29 cellular contexts compared by ENCODE assay signal in the genomic region with DNA sequence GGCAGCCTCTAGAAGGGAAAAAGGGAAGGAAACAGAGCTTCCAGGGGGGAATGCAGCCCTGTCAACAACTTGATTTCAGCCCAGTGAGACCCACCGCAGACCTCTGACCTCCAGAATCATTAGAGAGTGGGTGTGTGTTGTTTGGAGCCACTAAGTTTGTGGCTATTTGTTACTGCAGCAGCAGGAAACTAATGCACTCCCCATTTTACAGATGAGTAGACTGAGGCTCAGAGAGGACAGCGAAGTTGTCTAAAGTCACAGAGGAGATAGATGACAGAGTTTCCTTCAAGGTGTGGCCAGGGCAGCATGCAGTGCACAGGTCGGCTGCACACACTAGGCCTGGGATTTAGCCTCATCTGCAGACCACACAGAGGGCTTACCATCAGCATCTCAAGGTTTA.
"Had no signal": no experiment of that assay in that cellular context is flagged by ENCODE, and none has a peak within 500 bp of the region (broad histone marks: within the 10 kb centered on the region; RNA-seq: fewer than 3 reads in every experiment).

No MANE protein-coding gene starts in this region.

- H3K36me3 Mint-ChIP-seq: activated CD4-positive, alpha-beta memory T cell treated with anti-CD3 and anti-CD28 coated beads for 36 hours; activated CD8-positive, alpha-beta memory T cell treated with anti-CD3 and anti-CD28 coated beads, Interleukin-2, amount 10 ng/mL, durations not matched to agents 7 days and 5 days; activated naive CD4-positive, alpha-beta T cell treated with anti-CD3 and anti-CD28 coated beads, Interleukin-2, amount 50 U/mL, for 24 hours; activated naive CD8-positive, alpha-beta T cell treated with anti-CD3 and anti-CD28 coated beads for 36 hours; brain had no signal

- H3K4me3 Mint-ChIP-seq: activated CD4-positive, alpha-beta memory T cell treated with anti-CD3 and anti-CD28 coated beads for 36 hours; activated CD4-positive, alpha-beta T cell treated with anti-CD3 and anti-CD28 coated beads for 36 hours; activated CD4-positive, alpha-beta T cell treated with anti-CD3 and anti-CD28 coated beads, Interleukin-2, amount 10 ng/mL, durations not matched to agents 24 days and 14 days; activated CD8-positive, alpha-beta memory T cell treated with anti-CD3 and anti-CD28 coated beads, Interleukin-2, amount 10 ng/mL, durations not matched to agents 7 days and 5 days; activated CD8-positive, alpha-beta T cell treated with anti-CD3 and anti-CD28 coated beads, Interleukin-2, amount 10 ng/mL, durations not matched to agents 7 days and 5 days; activated naive CD4-positive, alpha-beta T cell treated with anti-CD3 and anti-CD28 coated beads for 36 hours; activated naive CD4-positive, alpha-beta T cell treated with anti-CD3 and anti-CD28 coated beads, Interleukin-2, amount 50 U/mL, for 24 hours; activated naive CD8-positive, alpha-beta T cell treated with anti-CD3 and anti-CD28 coated beads for 36 hours; activated naive CD8-positive, alpha-beta T cell treated with anti-CD3 and anti-CD28 coated beads, Interleukin-2, amount 50 U/mL, for 24 hours; activated T-helper 1 cell treated with anti-CD3 and anti-CD28 coated beads, Interleukin-12 subunit alpha, Interleukin-12 subunit beta, Interleukin-2, Interleukin-4 antibody, amounts not matched to agents 30 ng/mL and 10 ng/mL and 1 ng/mL, durations not matched to agents 14 hours and 24 hours and 36 hours; brain had no signal

- H3K9me3 Mint-ChIP-seq: activated CD4-positive, alpha-beta memory T cell treated with anti-CD3 and anti-CD28 coated beads for 36 hours; activated CD4-positive, alpha-beta T cell treated with anti-CD3 and anti-CD28 coated beads, Interleukin-2, amount 10 ng/mL, durations not matched to agents 24 days and 14 days; activated naive CD4-positive, alpha-beta T cell treated with anti-CD3 and anti-CD28 coated beads for 36 hours; activated naive CD4-positive, alpha-beta T cell treated with anti-CD3 and anti-CD28 coated beads, Interleukin-2, amount 50 U/mL, for 24 hours; activated naive CD8-positive, alpha-beta T cell treated with anti-CD3 and anti-CD28 coated beads for 36 hours; activated naive CD8-positive, alpha-beta T cell treated with anti-CD3 and anti-CD28 coated beads, Interleukin-2, amount 50 U/mL, for 24 hours; activated T-helper 1 cell treated with anti-CD3 and anti-CD28 coated beads, Interleukin-12 subunit alpha, Interleukin-12 subunit beta, Interleukin-2, Interleukin-4 antibody, amounts not matched to agents 30 ng/mL and 10 ng/mL and 1 ng/mL, durations not matched to agents 14 hours and 24 hours and 36 hours; activated T-helper 2 cell treated with anti-CD3 and anti-CD28 coated beads, Interferon-gamma antibody, Interleukin-2, Interleukin-4, amounts not matched to agents 10 μg/mL and 5 μg/mL and 100 μg/mL, durations not matched to agents 14 hours and 24 hours and 36 hours had no signal

- H3K27ac Mint-ChIP-seq: activated CD4-positive, alpha-beta memory T cell treated with anti-CD3 and anti-CD28 coated beads for 36 hours; activated CD4-positive, alpha-beta T cell treated with anti-CD3 and anti-CD28 coated beads, Interleukin-2, amount 10 ng/mL, durations not matched to agents 24 days and 14 days; activated CD8-positive, alpha-beta memory T cell treated with anti-CD3 and anti-CD28 coated beads, Interleukin-2, amount 10 ng/mL, durations not matched to agents 7 days and 5 days; activated CD8-positive, alpha-beta T cell treated with anti-CD3 and anti-CD28 coated beads, Interleukin-2, amount 10 ng/mL, durations not matched to agents 7 days and 5 days; activated naive CD4-positive, alpha-beta T cell treated with anti-CD3 and anti-CD28 coated beads for 36 hours; activated naive CD8-positive, alpha-beta T cell treated with anti-CD3 and anti-CD28 coated beads, Interleukin-2, amount 50 U/mL, for 24 hours; activated T-helper 1 cell treated with anti-CD3 and anti-CD28 coated beads, Interleukin-12 subunit alpha, Interleukin-12 subunit beta, Interleukin-2, Interleukin-4 antibody, amounts not matched to agents 30 ng/mL and 10 ng/mL and 1 ng/mL, durations not matched to agents 14 hours and 24 hours and 36 hours; activated T-helper 2 cell treated with anti-CD3 and anti-CD28 coated beads, Interferon-gamma antibody, Interleukin-2, Interleukin-4, amounts not matched to agents 10 μg/mL and 5 μg/mL and 100 μg/mL, durations not matched to agents 14 hours and 24 hours and 36 hours had no signal

- H3K4me3 ChIP-seq: ascending aorta, breast epithelium, cardiac muscle cell, colonic mucosa, heart right ventricle had no signal

- H3K36me3 ChIP-seq: ascending aorta, breast epithelium, cardiac muscle cell, colonic mucosa, heart right ventricle had no signal

- H3K27me3 ChIP-seq: ascending aorta, breast epithelium, cardiac muscle cell had no signal

- DNase-seq: activated CD4-positive, alpha-beta memory T cell treated with anti-CD3 and anti-CD28 coated beads for 36 hours; activated CD4-positive, alpha-beta T cell treated with anti-CD3 and anti-CD28 coated beads for 36 hours; activated CD4-positive, alpha-beta T cell treated with anti-CD3 and anti-CD28 coated beads, Interleukin-2, amount 10 ng/mL, durations not matched to agents 24 days and 14 days; activated CD4-positive, CD25-positive, alpha-beta regulatory T cell; activated CD4-positive, CD25-positive, alpha-beta regulatory T cell treated with anti-CD3 and anti-CD28 coated beads, Interleukin-2, amount 50 U/mL, for 72 hours; activated CD8-positive, alpha-beta memory T cell treated with anti-CD3 and anti-CD28 coated beads, Interleukin-2, amount 10 ng/mL, durations not matched to agents 7 days and 5 days; activated CD8-positive, alpha-beta memory T cell treated with anti-CD3 and anti-CD28 coated beads, Interleukin-2, amount 50 U/mL, for 4 hours; activated CD8-positive, alpha-beta T cell treated with anti-CD3 and anti-CD28 coated beads, Interleukin-2, amount 10 ng/mL, durations not matched to agents 7 days and 5 days; activated effector memory CD4-positive, alpha-beta T cell treated with anti-CD3 and anti-CD28 coated beads, Interleukin-2, amount 50 U/mL, for 16 hours; activated naive CD4-positive, alpha-beta T cell treated with anti-CD3 and anti-CD28 coated beads for 36 hours; activated naive CD8-positive, alpha-beta T cell treated with anti-CD3 and anti-CD28 coated beads for 36 hours; activated naive CD8-positive, alpha-beta T cell treated with anti-CD3 and anti-CD28 coated beads, Interleukin-2, amount 50 U/mL, for 24 hours; activated T-cell treated with anti-CD3 and anti-CD28 coated beads, Interleukin-2, amount 50 U/mL, for 1 hour; activated T-cell treated with anti-CD3 and anti-CD28 coated beads, Interleukin-2, amount 50 U/mL, for 48 hours; central memory CD4-positive, alpha-beta T cell; cerebellar nuclear complex; colonic mucosa; effector CD8-positive, alpha-beta T cell; foreskin fibroblast; heart right ventricle; T-helper 2 cell had no signal

- H3K4me1 Mint-ChIP-seq: activated CD4-positive, alpha-beta T cell treated with anti-CD3 and anti-CD28 coated beads for 36 hours; activated CD4-positive, alpha-beta T cell treated with anti-CD3 and anti-CD28 coated beads, Interleukin-2, amount 10 ng/mL, durations not matched to agents 24 days and 14 days; activated CD8-positive, alpha-beta memory T cell treated with anti-CD3 and anti-CD28 coated beads, Interleukin-2, amount 10 ng/mL, durations not matched to agents 7 days and 5 days; activated naive CD4-positive, alpha-beta T cell treated with anti-CD3 and anti-CD28 coated beads, Interleukin-2, amount 50 U/mL, for 24 hours had no signal

- H3K4me1 ChIP-seq: colonic mucosa had no signal

- ATAC-seq: activated CD4-positive, alpha-beta T cell treated with anti-CD3 and anti-CD28 coated beads for 36 hours; activated CD8-positive, alpha-beta memory T cell treated with anti-CD3 and anti-CD28 coated beads, Interleukin-2, amount 10 ng/mL, durations not matched to agents 7 days and 5 days; activated CD8-positive, alpha-beta T cell treated with anti-CD3 and anti-CD28 coated beads, Interleukin-2, amount 10 ng/mL, durations not matched to agents 7 days and 5 days; activated naive CD8-positive, alpha-beta T cell treated with anti-CD3 and anti-CD28 coated beads, Interleukin-2, amount 50 U/mL, for 24 hours; heart right ventricle had no signal

- H3K27ac ChIP-seq: cardiac muscle cell, colonic mucosa, epithelial cell of prostate had no signal

- H3K27me3 Mint-ChIP-seq: brain had no signal

- H3K9me3 ChIP-seq: ascending aorta, breast epithelium, colonic mucosa had no signal
